Comparison of ENCODE assay signal across 1 cellular context in genomic region chr19:46426506-46427162, GRCh38.
TF ChIP-seq lines count a peak whose summit lies in the region.

No MANE protein-coding gene starts in this region.

TF ChIP-seq in HepG2, 621 proteins besides CTCF, POLR2A, EP300 and RAD21 (continued from another document and continues in another):
- TF ChIP-seq KLF12 (CRISPR knock-in tag; IDR thresholded peaks at IDR 0.05; ENCODE audit: borderline replicate concordance) = no peak
- TF ChIP-seq HHEX (CRISPR knock-in tag; IDR thresholded peaks at IDR 0.05) = no peak
- TF ChIP-seq NRL (CRISPR knock-in tag; IDR thresholded peaks at IDR 0.05; ENCODE audit: borderline replicate concordance) = no peak
- no peak for TF ChIP-seq MYPOP (CRISPR knock-in tag; IDR thresholded peaks at IDR 0.05)
- TF ChIP-seq FOXO1 (CRISPR knock-in tag; IDR thresholded peaks at IDR 0.05) = no peak
- TF ChIP-seq ZNF331 (CRISPR knock-in tag; IDR thresholded peaks at IDR 0.05) = no peak
- no peak for TF ChIP-seq SNAPC4 (CRISPR knock-in tag; IDR thresholded peaks at IDR 0.05)
- no peak; the same call in 1 of the 2 replicates for TF ChIP-seq ATF2 (CRISPR knock-in tag; IDR thresholded peaks at IDR 0.05)
- TF ChIP-seq RBAK (CRISPR knock-in tag; IDR thresholded peaks at IDR 0.05) = no peak
- no peak for TF ChIP-seq CC2D1A (CRISPR knock-in tag; IDR thresholded peaks at IDR 0.05)
- TF ChIP-seq HIC2 (CRISPR knock-in tag; IDR thresholded peaks at IDR 0.05; ENCODE audit: low read depth) = no peak
- no peak for TF ChIP-seq ETV5 (CRISPR knock-in tag; IDR thresholded peaks at IDR 0.05; ENCODE audit: borderline replicate concordance)
- TF ChIP-seq RFX1 (IDR thresholded peaks at IDR 0.05) = peak; percentile 86
- TF ChIP-seq MLLT10 (CRISPR knock-in tag; IDR thresholded peaks at IDR 0.05) = no peak
- no peak for TF ChIP-seq MLXIP (CRISPR knock-in tag; IDR thresholded peaks at IDR 0.05; ENCODE audit: borderline replicate concordance)
- TF ChIP-seq KIAA2018 (CRISPR knock-in tag; IDR thresholded peaks at IDR 0.05; ENCODE audit: borderline replicate concordance) = no peak
- TF ChIP-seq ZSCAN21 (CRISPR knock-in tag; IDR thresholded peaks at IDR 0.05; ENCODE audit: borderline replicate concordance) = no peak
- TF ChIP-seq MAX (IDR thresholded peaks at IDR 0.05) = no peak
- TF ChIP-seq ZBTB25 (CRISPR knock-in tag; IDR thresholded peaks at IDR 0.05) = no peak
- TF ChIP-seq FOXJ3 (CRISPR knock-in tag; IDR thresholded peaks at IDR 0.05; ENCODE audit: borderline replicate concordance) = no peak
- no peak for TF ChIP-seq CAMTA2 (CRISPR knock-in tag; IDR thresholded peaks at IDR 0.05; ENCODE audit: borderline replicate concordance)
- TF ChIP-seq GATA4 (IDR thresholded peaks at IDR 0.05; ENCODE audit: borderline replicate concordance, low read depth) = no peak
- TF ChIP-seq RFX3 (CRISPR knock-in tag; IDR thresholded peaks at IDR 0.05) = peak; percentile 96
